6 cellular contexts compared by ENCODE assay signal in genomic region chr18:73901151-73901550, GRCh38.
"Had no signal": no experiment of that assay in that cellular context is flagged by ENCODE, and none has a peak within 500 bp of the region (broad histone marks: within the 10 kb centered on the region; RNA-seq: fewer than 3 reads in every experiment).

No MANE protein-coding gene starts in this region.

- H3K27ac Mint-ChIP-seq: H9 had no signal

- H3K9ac ChIP-seq: GM23248 had no signal

- H3K27ac ChIP-seq: GM23248 had no signal

- H3K4me3 Mint-ChIP-seq: H9 had no signal

- H2AFZ ChIP-seq: GM23248 had no signal

- H3K4me3 ChIP-seq: GM23248, K562 had no signal

- ATAC-seq: K562 had no signal

- H3K9me3 Mint-ChIP-seq: H9 had no signal

- DNase-seq: GM23248, H9, HCEC 1CT, IMR-90, KG1 had no signal
